8 cellular contexts compared by ENCODE assay signal in the genomic region with DNA sequence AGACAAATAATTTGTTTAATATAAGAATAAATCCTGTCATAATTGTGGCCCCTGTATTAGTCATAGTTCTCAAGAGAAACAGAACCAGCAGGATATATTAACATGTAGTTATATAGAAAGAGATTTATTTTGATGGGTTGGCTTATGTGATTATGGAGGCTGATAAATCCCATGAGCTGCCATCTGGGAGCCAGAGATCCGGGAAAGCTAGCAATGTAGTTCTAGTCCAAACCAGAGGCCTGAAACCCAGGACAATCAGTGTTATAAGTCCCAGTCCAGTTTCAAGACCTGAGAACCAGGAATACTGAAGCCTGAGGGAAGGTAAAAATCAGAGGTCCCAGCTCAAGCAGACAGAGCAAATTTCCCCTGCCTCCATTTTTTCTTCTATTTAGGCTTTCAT.
"Had no signal": no experiment of that assay in that cellular context is flagged by ENCODE, and none has a peak within 500 bp of the region (broad histone marks: within the 10 kb centered on the region; RNA-seq: fewer than 3 reads in every experiment).

No MANE protein-coding gene starts in this region.

- H3K9me3 ChIP-seq: HAP-1 had no signal

- H3K36me3 ChIP-seq: HAP-1 had no signal

- DNase-seq: H7, HFFc6, IMR-90, KG1 had no signal

- H3K4me2 ChIP-seq: GM23338 had no signal

- H3K27ac ChIP-seq: HL-60 had no signal

- H2AFZ ChIP-seq: GM23338 had no signal

- H3K4me1 ChIP-seq: HAP-1 had no signal

- H3K4me3 ChIP-seq: GM23338, HAP-1, K562 had no signal

- FAIRE-seq: K562 had no signal
